Comparison of ENCODE assay signal across 8 cellular contexts in the genomic region with DNA sequence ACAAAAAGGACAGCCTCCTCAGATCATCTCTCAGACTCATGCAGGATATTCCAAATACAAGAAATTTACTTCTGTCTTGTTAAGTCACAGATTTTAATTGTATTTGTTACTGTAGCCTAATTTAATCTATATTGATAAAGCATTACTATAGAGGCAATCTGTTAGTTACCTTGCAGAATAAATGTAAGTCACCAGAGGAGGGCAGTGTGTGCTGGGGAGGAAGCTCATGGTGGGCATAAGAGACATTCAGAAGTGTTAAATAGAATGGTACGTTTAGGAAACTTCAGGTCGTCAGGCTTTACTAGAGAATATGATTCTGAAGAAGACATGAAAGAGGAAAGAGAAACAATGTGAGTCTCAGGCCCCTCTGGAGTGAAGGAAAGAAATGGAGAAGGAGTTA. TPM values are rescaled to one million over a fixed set of nuclear protein-coding genes. Genes with fewer than 3 reads are reported as not detected.
A peak's percentile ranks its signal among the peaks of the same experiment; 100 is the strongest.
DNase-seq lines count a peak whose midpoint lies in the region; ATAC-seq and TF ChIP-seq lines count a peak whose summit lies in the region.

No MANE protein-coding gene starts in this region.

- no peaks in the 10 kb centered on the region for H3K9me3 Mint-ChIP-seq in natural killer cell treated with Interleukin-12 subunit alpha and Interleukin-12 subunit beta and Interleukin-15 and Interleukin-18, amount 100 ng/mL, for 72 hours

- no peaks in the 10 kb centered on the region for H3K4me1 Mint-ChIP-seq in natural killer cell treated with Interleukin-12 subunit alpha and Interleukin-12 subunit beta and Interleukin-15 and Interleukin-18, amount 100 ng/mL, for 72 hours (ENCODE audit: low read depth in 2 of 2)

- no peak overlapping the region for H3K4me3 Mint-ChIP-seq in natural killer cell treated with Interleukin-12 subunit alpha and Interleukin-12 subunit beta and Interleukin-15 and Interleukin-18, amount 100 ng/mL, for 72 hours

- H3K27me3 Mint-ChIP-seq in natural killer cell treated with Interleukin-12 subunit alpha and Interleukin-12 subunit beta and Interleukin-15 and Interleukin-18, amount 100 ng/mL, for 72 hours: no peaks in the 10 kb centered on the region

- DNase-seq in AG10803 (ENCODE audit: low read depth) (no peak), glomerular visceral epithelial cell (ENCODE audit: extremely low spot score) (peak; percentile 8)
- no peak for DNase-seq in activated effector memory CD4-positive, alpha-beta T cell treated with Interleukin-2 at 50 U/mL for 16 hours
- DNase-seq in natural killer cell treated with Interleukin-12 subunit alpha and Interleukin-12 subunit beta and Interleukin-15 and Interleukin-18, amount 100 ng/mL, for 72 hours (ENCODE audit: low spot score): no peak

- TF ChIP-seq CTCF in AG10803 (conservative IDR thresholded peaks at IDR 0.05; ENCODE audit: low read length): peak; percentile 30
- TF ChIP-seq CTCF in GM12875 (IDR thresholded peaks at IDR 0.05; ENCODE audit: borderline replicate concordance, insufficient read depth, low read depth, low read length): peak; percentile 8; the same call in 1 of the 2 replicates

- ATAC-seq in SK-N-SH treated with all-trans-retinoic acid at 6 μM for 48 hours (peak; percentile 38; the same call in 1 of the 3 replicates), HG03108 (IDR thresholded peaks at IDR 0.05; ENCODE audit: unreplicated experiment) (no peak), GM18861 (IDR thresholded peaks at IDR 0.05; ENCODE audit: unreplicated experiment) (no peak)
- no peak for ATAC-seq in natural killer cell treated with Interleukin-12 subunit alpha and Interleukin-12 subunit beta and Interleukin-15 and Interleukin-18, amount 100 ng/mL, for 72 hours

- H3K4me3 ChIP-seq in AG10803 (ENCODE audit: low read length) (no peak overlapping the region), GM12875 (ENCODE audit: low read depth, low read length) (no peak overlapping the region)

- H3K27ac Mint-ChIP-seq in natural killer cell treated with Interleukin-12 subunit alpha and Interleukin-12 subunit beta and Interleukin-15 and Interleukin-18, amount 100 ng/mL, for 72 hours: no peak overlapping the region

- no peaks in the 10 kb centered on the region for H3K36me3 Mint-ChIP-seq in natural killer cell treated with Interleukin-12 subunit alpha and Interleukin-12 subunit beta and Interleukin-15 and Interleukin-18, amount 100 ng/mL, for 72 hours

TF ChIP-seq in SK-N-SH treated with all-trans-retinoic acid at 6 μM for 48 hours, 23 proteins besides CTCF, POLR2A, EP300 and RAD21:
- no peak for TF ChIP-seq RARB (CRISPR knock-in tag; IDR thresholded peaks at IDR 0.05)
- TF ChIP-seq ESRRG (CRISPR knock-in tag; IDR thresholded peaks at IDR 0.05): no peak
- no peak for TF ChIP-seq TOX (CRISPR knock-in tag; IDR thresholded peaks at IDR 0.05; ENCODE audit: borderline replicate concordance)
- no peak for TF ChIP-seq ZNF565 (CRISPR knock-in tag; conservative IDR thresholded peaks at IDR 0.05; ENCODE audit: low read depth)
- TF ChIP-seq CSDC2 (CRISPR knock-in tag; IDR thresholded peaks at IDR 0.05): no peak
- TF ChIP-seq TCF4 (CRISPR knock-in tag; IDR thresholded peaks at IDR 0.05; ENCODE audit: borderline replicate concordance): no peak
- TF ChIP-seq, protein P1, sequence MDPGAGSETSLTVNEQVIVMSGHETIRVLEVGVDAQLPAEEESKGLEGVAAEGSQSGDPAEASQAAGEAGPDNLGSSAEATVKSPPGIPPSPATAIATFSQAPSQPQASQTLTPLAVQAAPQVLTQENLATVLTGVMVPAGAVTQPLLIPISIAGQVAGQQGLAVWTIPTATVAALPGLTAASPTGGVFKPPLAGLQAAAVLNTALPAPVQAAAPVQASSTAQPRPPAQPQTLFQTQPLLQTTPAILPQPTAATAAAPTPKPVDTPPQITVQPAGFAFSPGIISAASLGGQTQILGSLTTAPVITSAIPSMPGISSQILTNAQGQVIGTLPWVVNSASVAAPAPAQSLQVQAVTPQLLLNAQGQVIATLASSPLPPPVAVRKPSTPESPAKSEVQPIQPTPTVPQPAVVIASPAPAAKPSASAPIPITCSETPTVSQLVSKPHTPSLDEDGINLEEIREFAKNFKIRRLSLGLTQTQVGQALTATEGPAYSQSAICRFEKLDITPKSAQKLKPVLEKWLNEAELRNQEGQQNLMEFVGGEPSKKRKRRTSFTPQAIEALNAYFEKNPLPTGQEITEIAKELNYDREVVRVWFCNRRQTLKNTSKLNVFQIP (CRISPR knock-in tag; IDR thresholded peaks at IDR 0.05; ENCODE audit: borderline replicate concordance, low read depth): no peak
- TF ChIP-seq ISL1 (CRISPR knock-in tag; IDR thresholded peaks at IDR 0.05): no peak
- no peak for TF ChIP-seq ZC3H10 (CRISPR knock-in tag; IDR thresholded peaks at IDR 0.05)
- TF ChIP-seq BACH2 (CRISPR knock-in tag; IDR thresholded peaks at IDR 0.05; ENCODE audit: borderline replicate concordance): no peak
- TF ChIP-seq, protein P2, sequence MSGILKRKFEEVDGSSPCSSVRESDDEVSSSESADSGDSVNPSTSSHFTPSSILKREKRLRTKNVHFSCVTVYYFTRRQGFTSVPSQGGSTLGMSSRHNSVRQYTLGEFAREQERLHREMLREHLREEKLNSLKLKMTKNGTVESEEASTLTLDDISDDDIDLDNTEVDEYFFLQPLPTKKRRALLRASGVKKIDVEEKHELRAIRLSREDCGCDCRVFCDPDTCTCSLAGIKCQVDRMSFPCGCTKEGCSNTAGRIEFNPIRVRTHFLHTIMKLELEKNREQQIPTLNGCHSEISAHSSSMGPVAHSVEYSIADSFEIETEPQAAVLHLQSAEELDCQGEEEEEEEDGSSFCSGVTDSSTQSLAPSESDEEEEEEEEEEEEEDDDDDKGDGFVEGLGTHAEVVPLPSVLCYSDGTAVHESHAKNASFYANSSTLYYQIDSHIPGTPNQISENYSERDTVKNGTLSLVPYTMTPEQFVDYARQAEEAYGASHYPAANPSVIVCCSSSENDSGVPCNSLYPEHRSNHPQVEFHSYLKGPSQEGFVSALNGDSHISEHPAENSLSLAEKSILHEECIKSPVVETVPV (CRISPR knock-in tag; IDR thresholded peaks at IDR 0.05): no peak
- TF ChIP-seq SNAI2 (CRISPR knock-in tag; IDR thresholded peaks at IDR 0.05): no peak
- no peak for TF ChIP-seq ZFP30 (CRISPR knock-in tag; IDR thresholded peaks at IDR 0.05)
- TF ChIP-seq, protein P3, sequence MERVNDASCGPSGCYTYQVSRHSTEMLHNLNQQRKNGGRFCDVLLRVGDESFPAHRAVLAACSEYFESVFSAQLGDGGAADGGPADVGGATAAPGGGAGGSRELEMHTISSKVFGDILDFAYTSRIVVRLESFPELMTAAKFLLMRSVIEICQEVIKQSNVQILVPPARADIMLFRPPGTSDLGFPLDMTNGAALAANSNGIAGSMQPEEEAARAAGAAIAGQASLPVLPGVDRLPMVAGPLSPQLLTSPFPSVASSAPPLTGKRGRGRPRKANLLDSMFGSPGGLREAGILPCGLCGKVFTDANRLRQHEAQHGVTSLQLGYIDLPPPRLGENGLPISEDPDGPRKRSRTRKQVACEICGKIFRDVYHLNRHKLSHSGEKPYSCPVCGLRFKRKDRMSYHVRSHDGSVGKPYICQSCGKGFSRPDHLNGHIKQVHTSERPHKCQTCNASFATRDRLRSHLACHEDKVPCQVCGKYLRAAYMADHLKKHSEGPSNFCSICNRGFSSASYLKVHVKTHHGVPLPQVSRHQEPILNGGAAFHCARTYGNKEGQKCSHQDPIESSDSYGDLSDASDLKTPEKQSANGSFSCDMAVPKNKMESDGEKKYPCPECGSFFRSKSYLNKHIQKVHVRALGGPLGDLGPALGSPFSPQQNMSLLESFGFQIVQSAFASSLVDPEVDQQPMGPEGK (CRISPR knock-in tag; IDR thresholded peaks at IDR 0.05; ENCODE audit: borderline replicate concordance): no peak
- no peak for TF ChIP-seq GLIS3 (CRISPR knock-in tag; IDR thresholded peaks at IDR 0.05)

RNA-seq across cellular contexts. Expression of a gene that starts 37.3 kb away (rescaled TPM):
- total RNA-seq in natural killer cell treated with Interleukin-12 subunit alpha and Interleukin-12 subunit beta and Interleukin-15 and Interleukin-18, amount 100 ng/mL, for 72 hours: 10 to 100 TPM in 1 of 2 donors, 1 to 10 TPM in 1; 3.2 to 25.6 TPM
